In genomic region chr7:155750255-155751125, GRCh38 we compare ENCODE assay signal across 24 cellular contexts.
A peak's percentile ranks its signal among the peaks of the same experiment; 100 is the strongest.
DNase-seq lines count a peak whose midpoint lies in the region; ATAC-seq and TF ChIP-seq lines count a peak whose summit lies in the region.
"Had no signal": no experiment of that assay in that cellular context is flagged by ENCODE, and none has a peak within 500 bp of the region (broad histone marks: within the 10 kb centered on the region; RNA-seq: fewer than 3 reads in every experiment).

No MANE protein-coding gene starts in this region.

- peaks cover 100% of the 10 kb centered on the region for H3K79me2 ChIP-seq in DOHH2 (ENCODE audit: control insufficient read depth, low read length)

- H3K9ac ChIP-seq in adipocyte (ENCODE audit: low read length) = no peak overlapping the region
- H3K9ac ChIP-seq: BLaER1, SK-N-SH had no signal

- H3K4me2 ChIP-seq in DOHH2 (ENCODE audit: low read length) = peak overlapping the region; percentile 95
- H3K4me2 ChIP-seq: BLaER1, GM23338, SK-N-SH had no signal

- no peak overlapping the region for H3K4me3 Mint-ChIP-seq in endothelial cell (ENCODE audit: unreplicated experiment)
- H3K4me3 Mint-ChIP-seq: CD8-positive, alpha-beta T cell; GM23338 had no signal

- ATAC-seq in GM21529 (IDR thresholded peaks at IDR 0.05; ENCODE audit: unreplicated experiment) = no peak
- ATAC-seq: CD8-positive, alpha-beta T cell; GM23338 had no signal

- TF ChIP-seq CTCF in DOHH2 (IDR thresholded peaks at IDR 0.05; ENCODE audit: low read depth, low read length, poor library complexity, severe bottlenecking) = no peak
- TF ChIP-seq CTCF in endothelial cell (IDR thresholded peaks at IDR 0.05; ENCODE audit: unreplicated experiment) = no peak

- H3K9me2 ChIP-seq in DOHH2 (replicated peaks; ENCODE audit: control insufficient read depth, low read length) = no peaks in the 10 kb centered on the region
- H3K9me2 ChIP-seq: SK-N-SH had no signal

- H4K20me1 ChIP-seq in DOHH2 (ENCODE audit: control insufficient read depth, insufficient read depth, low read depth, low read length) = peaks cover 3% of the 10 kb centered on the region; the same call in 1 of the 2 replicates

- H3K9me3 ChIP-seq in DOHH2 (ENCODE audit: control insufficient read depth, insufficient read depth, low read length) = no peaks in the 10 kb centered on the region
- H3K9me3 ChIP-seq in adipocyte (ENCODE audit: control insufficient read depth, low read length) = no peaks in the 10 kb centered on the region
- H3K9me3 ChIP-seq: BLaER1, SK-N-SH had no signal

- no peaks in the 10 kb centered on the region for H3K9me3 Mint-ChIP-seq in endothelial cell (ENCODE audit: unreplicated experiment)
- H3K9me3 Mint-ChIP-seq: CD8-positive, alpha-beta T cell; GM23338 had no signal

- peaks cover under 1% of the 10 kb centered on the region for H3K36me3 Mint-ChIP-seq in endothelial cell (ENCODE audit: low read depth, unreplicated experiment)

- peaks cover 46% of the 10 kb centered on the region for H3F3A ChIP-seq in DOHH2 (ENCODE audit: control insufficient read depth, insufficient read depth)

- H3K4me3 ChIP-seq in DOHH2 (ENCODE audit: low read length) = peak overlapping the region; percentile 73
- H3K4me3 ChIP-seq in adipocyte (ENCODE audit: low read length) = no peak overlapping the region
- H3K4me3 ChIP-seq: BLaER1, GM23338 had no signal

- H3K4me1 ChIP-seq in DOHH2 (ENCODE audit: control insufficient read depth, low read length) (peaks cover 100% of the 10 kb centered on the region), adipocyte (ENCODE audit: control insufficient read depth, insufficient read depth, low read length) (peaks cover 12% of the 10 kb centered on the region)
- H3K4me1 ChIP-seq: BLaER1 had no signal

- peaks cover 2% of the 10 kb centered on the region for H3K27me3 Mint-ChIP-seq in endothelial cell (ENCODE audit: unreplicated experiment)

- peak overlapping the region; percentile 72 for H3K27ac Mint-ChIP-seq in endothelial cell (ENCODE audit: unreplicated experiment)
- H3K27ac Mint-ChIP-seq: CD8-positive, alpha-beta T cell; GM23338 had no signal

- H3K27me3 ChIP-seq in DOHH2 (ENCODE audit: control insufficient read depth, low read length) = no peaks in the 10 kb centered on the region
- no peaks in the 10 kb centered on the region for H3K27me3 ChIP-seq in adipocyte (replicated peaks; ENCODE audit: control insufficient read depth, insufficient read depth, low read length)
- H3K27me3 ChIP-seq: BLaER1 had no signal

- DNase-seq in NCI-H69 (lab: John Stamatoyannopoulos, UW) = peak; percentile 23
- DNase-seq in adipocyte (ENCODE audit: low read depth) = peak; percentile 6
- no peak for DNase-seq in endothelial cell (ENCODE audit: low spot score)
- no peak for DNase-seq in EL
- no peak for DNase-seq in activated CD4-positive, alpha-beta T cell treated with anti-CD3 and anti-CD28 coated beads for 4 hours
- no peak for DNase-seq in hypothalamus (lab: John Stamatoyannopoulos, UW)
- DNase-seq: Calu3; CD8-positive, alpha-beta T cell; DMS53; HCEC 1CT; IMR-90; NCI-H1092; NCI-H1436 treated with DMSO at 0.1 percent for 48 hours; NCI-H2029 treated with DMSO at 0.1 percent for 48 hours; NCI-H2171; NCI-H446; NK-92 treated with Interleukin-12 subunit alpha and Interleukin-12 subunit beta, amount 100 ng/mL, for 24 hours; RPMI8226; SHP77 treated with DMSO at 0.1 percent for 48 hours; SK-N-SH had no signal

- H3K27ac ChIP-seq in DOHH2 (ENCODE audit: low read depth, low read length) = peak overlapping the region; percentile 91
- H3K27ac ChIP-seq: BLaER1 had no signal

- peaks cover 80% of the 10 kb centered on the region for H3K36me3 ChIP-seq in DOHH2 (ENCODE audit: control insufficient read depth, low read length)
- H3K36me3 ChIP-seq in adipocyte (ENCODE audit: control insufficient read depth, insufficient read depth, low read length, severe bottlenecking) = peaks cover 13% of the 10 kb centered on the region

- H3K4me1 Mint-ChIP-seq in endothelial cell (ENCODE audit: unreplicated experiment) = peaks cover 48% of the 10 kb centered on the region

Comparison
In these comparisons a context has a peak if more than half of its experiments do, and no peak if none do; other contexts are left out.
1. DNase-seq: peak in NCI-H69 (single experiment) and adipocyte (single experiment); none in endothelial cell (single experiment), EL (single experiment), activated CD4-positive, alpha-beta T cell treated with anti-CD3 and anti-CD28 coated beads for 4 hours (0 of 2) and hypothalamus (0 of 51).